Comparison of ENCODE assay signal across 1 cellular context in the genomic region with DNA sequence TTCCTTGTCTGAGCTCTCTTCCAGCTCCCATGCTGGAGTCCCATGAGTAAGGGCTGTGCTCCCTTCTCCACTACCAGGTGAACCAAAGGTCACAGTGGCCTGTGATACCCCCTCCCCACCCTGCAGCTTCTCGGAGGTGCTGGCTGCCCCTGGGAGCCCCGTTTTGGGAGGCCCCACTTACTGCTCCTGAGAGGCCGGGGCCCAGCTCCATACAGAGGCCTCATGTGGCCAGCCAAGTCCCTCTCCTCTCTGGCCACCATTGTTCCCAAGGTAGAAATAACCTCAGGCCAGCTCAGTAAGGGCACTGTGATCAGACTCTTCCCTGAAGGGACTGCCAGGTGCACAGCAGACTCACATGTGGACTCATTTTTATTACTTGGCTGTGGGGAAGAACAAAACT.
TF ChIP-seq lines count a peak whose summit lies in the region.

No MANE protein-coding gene starts in this region.

TF ChIP-seq in IMR-90, 13 proteins besides CTCF, POLR2A, EP300 and RAD21:
- no peak for TF ChIP-seq NFE2L2 (IDR thresholded peaks at IDR 0.05; ENCODE audit: low read depth, low read length)
- TF ChIP-seq MAFK (IDR thresholded peaks at IDR 0.05; ENCODE audit: low read depth, low read length): no peak
- no peak for TF ChIP-seq BHLHE40 (IDR thresholded peaks at IDR 0.05; ENCODE audit: low read depth, low read length)
- TF ChIP-seq RFX5 (IDR thresholded peaks at IDR 0.05; ENCODE audit: low read depth, low read length): no peak
- TF ChIP-seq CHD1 (IDR thresholded peaks at IDR 0.05; ENCODE audit: low read depth, low read length): no peak
- TF ChIP-seq FOS (IDR thresholded peaks at IDR 0.05; ENCODE audit: low read depth, low read length): no peak
- no peak for TF ChIP-seq USF2 (IDR thresholded peaks at IDR 0.05; ENCODE audit: low read depth, low read length)
- TF ChIP-seq MXI1 (IDR thresholded peaks at IDR 0.05; ENCODE audit: borderline replicate concordance, low read depth, low read length): no peak
- no peak for TF ChIP-seq MAZ (IDR thresholded peaks at IDR 0.05; ENCODE audit: borderline replicate concordance, low read depth, low read length)
- TF ChIP-seq ELK1 (IDR thresholded peaks at IDR 0.05; ENCODE audit: borderline replicate concordance, low read depth, low read length): no peak
- no peak for TF ChIP-seq RCOR1 (IDR thresholded peaks at IDR 0.05; ENCODE audit: insufficient replicate concordance, low read length)
- no peak for TF ChIP-seq CEBPB (IDR thresholded peaks at IDR 0.05; ENCODE audit: low read depth, low read length)
- no peak for TF ChIP-seq SMC3 (IDR thresholded peaks at IDR 0.05; ENCODE audit: low read depth, low read length)
